Comparison of ENCODE assay signal across 14 cellular contexts in genomic region chr15:94075349-94075748, GRCh38.
A peak's percentile ranks its signal among the peaks of the same experiment; 100 is the strongest.
DNase-seq lines count a peak whose midpoint lies in the region; ATAC-seq and TF ChIP-seq lines count a peak whose summit lies in the region.
"Had no signal": no experiment of that assay in that cellular context is flagged by ENCODE, and none has a peak within 500 bp of the region (broad histone marks: within the 10 kb centered on the region; RNA-seq: fewer than 3 reads in every experiment).

No MANE protein-coding gene starts in this region.

- TF ChIP-seq CTCF in left lung (IDR thresholded peaks at IDR 0.05): no peak

- H3K4me1 ChIP-seq in esophagus (ENCODE audit: control insufficient read depth in 2 of 2, insufficient read depth in 2 of 2, low read length in 1 of 2): no peaks in the 10 kb centered on the region
- H3K4me1 ChIP-seq in left lung: no peaks in the 10 kb centered on the region
- H3K4me1 ChIP-seq in stomach smooth muscle (ENCODE audit: control insufficient read depth, insufficient read depth, low read length): peaks cover 18% of the 10 kb centered on the region
- H3K4me1 ChIP-seq: ascending aorta, prostate gland had no signal

- H3K27me3 ChIP-seq in esophagus (ENCODE audit: control insufficient read depth in 1 of 2, insufficient read depth in 2 of 2, low read length in 2 of 2) (no peaks in the 10 kb centered on the region), left lung (peaks cover 0 to 4% of the 10 kb centered on the region in 2 donors), stomach smooth muscle (ENCODE audit: control insufficient read depth in 1 of 2, insufficient read depth in 2 of 2, low read length in 2 of 2) (no peaks in the 10 kb centered on the region)
- H3K27me3 ChIP-seq: ascending aorta had no signal

- peak overlapping the region; percentile 17 to 69 for H3K27ac ChIP-seq in esophagus (ENCODE audit: low read depth in 2 of 2, low read length in 1 of 2)
- no peak overlapping the region for H3K27ac ChIP-seq in left lung
- peak overlapping the region; percentile 56 for H3K27ac ChIP-seq in stomach smooth muscle (ENCODE audit: low read length)
- H3K27ac ChIP-seq: ascending aorta, prostate gland had no signal

- no peaks in the 10 kb centered on the region for H3K36me3 ChIP-seq in esophagus (ENCODE audit: control insufficient read depth in 2 of 2, insufficient read depth in 2 of 2, low read length in 1 of 2)
- no peaks in the 10 kb centered on the region for H3K36me3 ChIP-seq in left lung
- no peaks in the 10 kb centered on the region for H3K36me3 ChIP-seq in stomach smooth muscle (ENCODE audit: control insufficient read depth in 2 of 2, insufficient read depth in 2 of 2, low read length in 2 of 2)
- H3K36me3 ChIP-seq: ascending aorta, prostate gland had no signal

- no peak overlapping the region for H3K4me3 ChIP-seq in esophagus (ENCODE audit: low read depth in 1 of 2, low read length in 2 of 2)
- H3K4me3 ChIP-seq in left lung: no peak overlapping the region
- peak overlapping the region; percentile 35 to 37 for H3K4me3 ChIP-seq in stomach smooth muscle (ENCODE audit: low read length in 2 of 2)
- H3K4me3 ChIP-seq: ascending aorta, prostate gland had no signal

- H3K9me3 ChIP-seq in esophagus (ENCODE audit: control insufficient read depth in 2 of 2, insufficient read depth in 1 of 2, low read depth in 1 of 2, low read length in 1 of 2): peaks cover 0 to 2% of the 10 kb centered on the region in 2 donors
- no peaks in the 10 kb centered on the region for H3K9me3 ChIP-seq in left lung
- H3K9me3 ChIP-seq in stomach smooth muscle (ENCODE audit: control insufficient read depth in 2 of 2, low read length in 2 of 2): no peaks in the 10 kb centered on the region
- H3K9me3 ChIP-seq: ascending aorta, prostate gland had no signal

- intact Hi-C loops in left lung (cut with DNase I): no loop called here

- ATAC-seq in left lung: peak; percentile 65
- no peak for ATAC-seq in GM19324 (IDR thresholded peaks at IDR 0.05; ENCODE audit: low FRiP score, unreplicated experiment)
- ATAC-seq in HG02610 (IDR thresholded peaks at IDR 0.05; ENCODE audit: unreplicated experiment): no peak
- ATAC-seq: effector memory CD8-positive, alpha-beta T cell had no signal

- H3K9ac ChIP-seq in stomach smooth muscle (ENCODE audit: low read length in 2 of 2): no peak overlapping the region

- 29 to 32% methylated on average over 9 of the region's 9 CpGs for WGBS in esophagus, 2 donors

- DNase-seq in NCI-H2171 (lab: John Stamatoyannopoulos, UW): peak; percentile 36
- no peak for DNase-seq in left lung
- no peak for DNase-seq in HPDE6-E6E7 (ENCODE audit: extremely low spot score)
- DNase-seq in SKM-1 (lab: John Stamatoyannopoulos, UW; ENCODE audit: unreplicated experiment): no peak
- DNase-seq: activated T-cell treated with anti-CD3 and anti-CD28 coated beads, Interleukin-2, amount 50 U/mL, for 1 hour; CD4-positive, CD25-positive, alpha-beta regulatory T cell; effector memory CD8-positive, alpha-beta T cell; NCI-H1105 treated with DMSO at 0.1 percent for 48 hours had no signal

Comparison
In these comparisons a context has a peak if more than half of its experiments do, and no peak if none do; other contexts are left out.
1. H3K27ac ChIP-seq: peak in esophagus (2 of 2) and stomach smooth muscle (single experiment); none in left lung (0 of 2).
2. H3K4me3 ChIP-seq: peak in stomach smooth muscle (2 of 2); none in esophagus (0 of 2) and left lung (0 of 2).